In genomic region chr21:29346281-29346680, GRCh38 we compare ENCODE assay signal across 2 cellular contexts.
TF ChIP-seq lines count a peak whose summit lies in the region.

No MANE protein-coding gene starts in this region.

TF ChIP-seq in HepG2, 621 proteins besides CTCF, POLR2A, EP300 and RAD21:
- TF ChIP-seq PHB2 (IDR thresholded peaks at IDR 0.05; ENCODE audit: partially characterized antibody) (no peak), MAFK (conservative IDR thresholded peaks at IDR 0.05 in 1 of 2, IDR thresholded peaks at IDR 0.05 in 1 of 2; ENCODE audit: low read length in 2 of 2) (peak; percentile 96 to 98), MAFF (IDR thresholded peaks at IDR 0.05; ENCODE audit: low read depth, low read length) (peak; percentile 97)

TF ChIP-seq in SK-N-SH, 30 proteins besides CTCF, POLR2A, EP300 and RAD21:
- TF ChIP-seq PBX3 (IDR thresholded peaks at IDR 0.05) (no peak), TEAD4 (IDR thresholded peaks at IDR 0.05; ENCODE audit: borderline replicate concordance, insufficient read depth) (no peak), MXI1 (IDR thresholded peaks at IDR 0.05; ENCODE audit: low read depth, low read length) (no peak), RCOR1 (IDR thresholded peaks at IDR 0.05; ENCODE audit: low read length) (no peak), SIN3A (IDR thresholded peaks at IDR 0.05; ENCODE audit: borderline replicate concordance, low read depth, low read length) (no peak)
- TF ChIP-seq, protein P1, sequence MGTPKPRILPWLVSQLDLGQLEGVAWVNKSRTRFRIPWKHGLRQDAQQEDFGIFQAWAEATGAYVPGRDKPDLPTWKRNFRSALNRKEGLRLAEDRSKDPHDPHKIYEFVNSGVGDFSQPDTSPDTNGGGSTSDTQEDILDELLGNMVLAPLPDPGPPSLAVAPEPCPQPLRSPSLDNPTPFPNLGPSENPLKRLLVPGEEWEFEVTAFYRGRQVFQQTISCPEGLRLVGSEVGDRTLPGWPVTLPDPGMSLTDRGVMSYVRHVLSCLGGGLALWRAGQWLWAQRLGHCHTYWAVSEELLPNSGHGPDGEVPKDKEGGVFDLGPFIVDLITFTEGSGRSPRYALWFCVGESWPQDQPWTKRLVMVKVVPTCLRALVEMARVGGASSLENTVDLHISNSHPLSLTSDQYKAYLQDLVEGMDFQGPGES (IDR thresholded peaks at IDR 0.05; ENCODE audit: low read depth, low read length) = no peak
- TF ChIP-seq, protein P2, sequence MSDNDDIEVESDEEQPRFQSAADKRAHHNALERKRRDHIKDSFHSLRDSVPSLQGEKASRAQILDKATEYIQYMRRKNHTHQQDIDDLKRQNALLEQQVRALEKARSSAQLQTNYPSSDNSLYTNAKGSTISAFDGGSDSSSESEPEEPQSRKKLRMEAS (IDR thresholded peaks at IDR 0.05; ENCODE audit: low read depth) = no peak
